Comparison of ENCODE assay signal across 18 cellular contexts in the genomic region with DNA sequence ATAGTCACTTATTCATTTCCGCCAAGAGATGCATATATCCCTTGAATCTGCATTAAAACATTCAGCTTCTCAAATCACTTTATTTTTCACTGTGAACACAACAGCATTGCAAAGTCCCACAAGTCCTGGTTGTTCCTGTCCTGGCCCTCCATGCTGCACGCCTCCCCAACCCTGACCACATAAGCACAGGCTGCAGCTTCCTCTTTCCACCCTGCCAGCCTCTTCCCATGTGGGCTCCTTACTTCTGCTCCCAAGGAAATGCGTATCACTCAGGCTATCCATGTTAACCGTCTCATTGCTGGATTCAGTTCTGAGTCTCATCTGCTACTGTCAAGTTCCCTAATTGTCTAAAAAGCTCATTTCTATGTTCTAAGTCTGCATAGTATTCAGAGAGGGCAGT.
DNase-seq lines count a peak whose midpoint lies in the region; ATAC-seq, FAIRE-seq and TF ChIP-seq lines count a peak whose summit lies in the region.
"Had no signal": no experiment of that assay in that cellular context is flagged by ENCODE, and none has a peak within 500 bp of the region (broad histone marks: within the 10 kb centered on the region; RNA-seq: fewer than 3 reads in every experiment).

No MANE protein-coding gene starts in this region.

- H3K4me3 ChIP-seq in right lobe of liver (no peak overlapping the region), HepG2 (replicated peaks in 1 of 3; ENCODE audit: insufficient read depth in 1 of 3, low read depth in 2 of 3, low read length in 3 of 3) (no peak overlapping the region)
- H3K4me3 ChIP-seq: adrenal gland, GM12878 had no signal

- TF ChIP-seq CTCF in right lobe of liver (IDR thresholded peaks at IDR 0.05) (no peak), HepG2 (CRISPR knock-in tag; IDR thresholded peaks at IDR 0.05) (no peak)

- POLR2A ChIA-PET in HepG2 (lab: Yijun Ruan, JAX): no interaction called here

- H3K4me1 ChIP-seq in right lobe of liver (no peaks in the 10 kb centered on the region), HepG2 (ENCODE audit: insufficient read depth, low read length) (no peaks in the 10 kb centered on the region)
- H3K4me1 ChIP-seq: adrenal gland had no signal

- H2AFZ ChIP-seq in HepG2 (ENCODE audit: low read length): no peak overlapping the region

- peak; percentile 22 to 56 (median 48) for ATAC-seq in right lobe of liver
- no peak for ATAC-seq in HepG2
- ATAC-seq in HG02588 (IDR thresholded peaks at IDR 0.05; ENCODE audit: unreplicated experiment): no peak
- no peak for ATAC-seq in HG03439 (IDR thresholded peaks at IDR 0.05; ENCODE audit: unreplicated experiment)
- ATAC-seq in GM19452 (IDR thresholded peaks at IDR 0.05; ENCODE audit: unreplicated experiment): no peak
- ATAC-seq: activated T-helper 17 cell treated with anti-CD3 and anti-CD28 coated beads, Interleukin-2, amount 50 U/mL, for 72 hours; GM12878; natural killer cell treated with Interleukin-12 subunit alpha and Interleukin-12 subunit beta and Interleukin-15 and Interleukin-18, amount 100 ng/mL, for 72 hours; Panc1 had no signal

- H3K9me3 ChIP-seq in right lobe of liver (no peaks in the 10 kb centered on the region), HepG2 (ENCODE audit: low read length) (no peaks in the 10 kb centered on the region)
- H3K9me3 ChIP-seq: adrenal gland had no signal

- no peaks in the 10 kb centered on the region for H3K79me2 ChIP-seq in HepG2 (ENCODE audit: insufficient read depth, low read length)

- in situ Hi-C loops in HepG2 (cut with HindIII; ENCODE audit: extremely low pct_ligation_motif_present, low pct_unique_long_range_greater_than_20kb): no loop called here

- TF ChIP-seq EP300 in HepG2 (IDR thresholded peaks at IDR 0.05; ENCODE audit: low read depth in 2 of 2, low read length in 2 of 2) (no peak), HepG2 (CRISPR knock-in tag; IDR thresholded peaks at IDR 0.05; ENCODE audit: borderline replicate concordance) (no peak)

- DNase-seq in right lobe of liver (no peak), HepG2 (ENCODE audit: low spot score) (no peak), SKM-1 treated with dmso at 0.1 percent for 144 hours (lab: John Stamatoyannopoulos, UW; ENCODE audit: unreplicated experiment) (peak; percentile 73), islet precursor cell (peak; percentile 31), ureter (ENCODE audit: low spot score) (no peak)
- DNase-seq: activated CD4-positive, CD25-positive, alpha-beta regulatory T cell; effector memory CD4-positive, alpha-beta T cell; NCI-H2029; NCI-H526 had no signal

- H3K27ac ChIP-seq in right lobe of liver (no peak overlapping the region), HepG2 (ENCODE audit: extremely low read length, insufficient read depth, low read length) (no peak overlapping the region)
- H3K27ac ChIP-seq: adrenal gland had no signal

- H3K4me2 ChIP-seq in HepG2 (ENCODE audit: low read depth, low read length): no peak overlapping the region

- TF ChIP-seq POLR2A in right lobe of liver (IDR thresholded peaks at IDR 0.05): no peak
- no peak for TF ChIP-seq POLR2A in HepG2 (IDR thresholded peaks at IDR 0.05; ENCODE audit: insufficient read depth in 1 of 2, low read depth in 2 of 2, low read length in 2 of 2)

- no peak for FAIRE-seq in HepG2 (lab: Jason Lieb, UNC)
- FAIRE-seq: GM12878, H54 had no signal

- no peak overlapping the region for H3K9ac ChIP-seq in HepG2 (ENCODE audit: insufficient read depth, low read depth, low read length)

- CTCF ChIA-PET in HepG2 (lab: Yijun Ruan, JAX; ENCODE audit: low intra/inter-chr PET ratio, low total read pairs): no interaction called here

- intact Hi-C loops in right lobe of liver (cut with DNase I): no loop called here
- intact Hi-C loops in HepG2 (cut with micrococcal nuclease; ENCODE audit: unreplicated experiment): no loop called here

- WGBS in right lobe of liver (ENCODE audit: insufficient coverage, low coverage, low lambda C conversion rate, missing lambda C conversion rate): 41% methylated on average over 4 of the region's 4 CpGs
- 12% methylated on average over 4 of the region's 4 CpGs for WGBS in HepG2 (ENCODE audit: low lambda C conversion rate)

- no peaks in the 10 kb centered on the region for H4K20me1 ChIP-seq in HepG2 (ENCODE audit: insufficient read depth, low read length)

- no peaks in the 10 kb centered on the region for H3K27me3 ChIP-seq in right lobe of liver
- no peaks in the 10 kb centered on the region; a peak in 1 of 5 replicates for H3K27me3 ChIP-seq in HepG2 (ENCODE audit: control insufficient read depth in 1 of 2, insufficient read depth in 2 of 2, low read length in 2 of 2)
- H3K27me3 ChIP-seq: adrenal gland had no signal

- no peak for TF ChIP-seq RAD21 in HepG2 (CRISPR knock-in tag; IDR thresholded peaks at IDR 0.05)

- H3K36me3 ChIP-seq in right lobe of liver (no peaks in the 10 kb centered on the region), HepG2 (replicated peaks in 1 of 2; ENCODE audit: control insufficient read depth in 1 of 2, insufficient read depth in 2 of 2, low read length in 2 of 2) (no peaks in the 10 kb centered on the region)
- H3K36me3 ChIP-seq: adrenal gland had no signal

- BruUV-seq in HepG2 (replicated peaks; lab: Mats Ljungman, UMichigan): no TSS peak

TF ChIP-seq in HepG2, 621 proteins besides CTCF, POLR2A, EP300 and RAD21:
- TF ChIP-seq, protein P1, sequence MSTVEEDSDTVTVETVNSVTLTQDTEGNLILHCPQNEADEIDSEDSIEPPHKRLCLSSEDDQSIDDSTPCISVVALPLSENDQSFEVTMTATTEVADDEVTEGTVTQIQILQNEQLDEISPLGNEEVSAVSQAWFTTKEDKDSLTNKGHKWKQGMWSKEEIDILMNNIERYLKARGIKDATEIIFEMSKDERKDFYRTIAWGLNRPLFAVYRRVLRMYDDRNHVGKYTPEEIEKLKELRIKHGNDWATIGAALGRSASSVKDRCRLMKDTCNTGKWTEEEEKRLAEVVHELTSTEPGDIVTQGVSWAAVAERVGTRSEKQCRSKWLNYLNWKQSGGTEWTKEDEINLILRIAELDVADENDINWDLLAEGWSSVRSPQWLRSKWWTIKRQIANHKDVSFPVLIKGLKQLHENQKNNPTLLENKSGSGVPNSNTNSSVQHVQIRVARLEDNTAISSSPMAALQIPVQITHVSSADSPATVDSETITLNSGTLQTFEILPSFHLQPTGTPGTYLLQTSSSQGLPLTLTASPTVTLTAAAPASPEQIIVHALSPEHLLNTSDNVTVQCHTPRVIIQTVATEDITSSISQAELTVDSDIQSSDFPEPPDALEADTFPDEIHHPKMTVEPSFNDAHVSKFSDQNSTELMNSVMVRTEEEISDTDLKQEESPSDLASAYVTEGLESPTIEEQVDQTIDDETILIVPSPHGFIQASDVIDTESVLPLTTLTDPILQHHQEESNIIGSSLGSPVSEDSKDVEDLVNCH (CRISPR knock-in tag; IDR thresholded peaks at IDR 0.05): no peak
- TF ChIP-seq XRCC5 (optimal IDR thresholded peaks at IDR 0.05; ENCODE audit: low read length): no peak
- no peak for TF ChIP-seq ZNF264 (CRISPR knock-in tag; IDR thresholded peaks at IDR 0.05)
- no peak for TF ChIP-seq ZBTB21 (CRISPR knock-in tag; IDR thresholded peaks at IDR 0.05)
- TF ChIP-seq ZNF879 (CRISPR knock-in tag; IDR thresholded peaks at IDR 0.05): no peak
- TF ChIP-seq, protein P2, sequence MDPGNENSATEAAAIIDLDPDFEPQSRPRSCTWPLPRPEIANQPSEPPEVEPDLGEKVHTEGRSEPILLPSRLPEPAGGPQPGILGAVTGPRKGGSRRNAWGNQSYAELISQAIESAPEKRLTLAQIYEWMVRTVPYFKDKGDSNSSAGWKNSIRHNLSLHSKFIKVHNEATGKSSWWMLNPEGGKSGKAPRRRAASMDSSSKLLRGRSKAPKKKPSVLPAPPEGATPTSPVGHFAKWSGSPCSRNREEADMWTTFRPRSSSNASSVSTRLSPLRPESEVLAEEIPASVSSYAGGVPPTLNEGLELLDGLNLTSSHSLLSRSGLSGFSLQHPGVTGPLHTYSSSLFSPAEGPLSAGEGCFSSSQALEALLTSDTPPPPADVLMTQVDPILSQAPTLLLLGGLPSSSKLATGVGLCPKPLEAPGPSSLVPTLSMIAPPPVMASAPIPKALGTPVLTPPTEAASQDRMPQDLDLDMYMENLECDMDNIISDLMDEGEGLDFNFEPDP (CRISPR knock-in tag; conservative IDR thresholded peaks at IDR 0.05): no peak
- TF ChIP-seq ZFP37 (CRISPR knock-in tag; IDR thresholded peaks at IDR 0.05; ENCODE audit: borderline replicate concordance): no peak
- TF ChIP-seq ARNT (IDR thresholded peaks at IDR 0.05): no peak
- no peak for TF ChIP-seq SCMH1 (CRISPR knock-in tag; IDR thresholded peaks at IDR 0.05; ENCODE audit: borderline replicate concordance)
- no peak for TF ChIP-seq ZNF780A (CRISPR knock-in tag; IDR thresholded peaks at IDR 0.05)
- TF ChIP-seq ZNF354B (CRISPR knock-in tag; IDR thresholded peaks at IDR 0.05): no peak
- TF ChIP-seq DPF2 (CRISPR knock-in tag; IDR thresholded peaks at IDR 0.05; ENCODE audit: borderline replicate concordance, low read depth): no peak

Comparison
In these comparisons a context has a peak if more than half of its experiments do, and no peak if none do; other contexts are left out.
1. ATAC-seq: peak in right lobe of liver (4 of 4); none in HepG2 (single experiment), HG02588 (single experiment), HG03439 (single experiment) and GM19452 (single experiment).
2. DNase-seq: peak in SKM-1 treated with dmso at 0.1 percent for 144 hours (single experiment) and islet precursor cell (single experiment); none in right lobe of liver (0 of 3), HepG2 (single experiment) and ureter (single experiment).